In genomic region chr9:90547896-90548295, GRCh38 we compare ENCODE assay signal across 17 cellular contexts.
DNase-seq lines count a peak whose midpoint lies in the region; ATAC-seq and TF ChIP-seq lines count a peak whose summit lies in the region.
"Had no signal": no experiment of that assay in that cellular context is flagged by ENCODE, and none has a peak within 500 bp of the region (broad histone marks: within the 10 kb centered on the region; RNA-seq: fewer than 3 reads in every experiment).

No MANE protein-coding gene starts in this region.

- POLR2A ChIA-PET in MCF 10A (lab: Yijun Ruan, JAX), result interaction anchor here (0.5 kb wide), 1 partner anchor 917 kb away, joined by 4 read pairs; no protein-coding TSS in a partner anchor
- POLR2A ChIA-PET in activated CD4-positive, alpha-beta T cell treated with anti-CD3 and anti-CD28 coated beads for 36 hours (lab: Charles Lee), result no interaction called here

- DNase-seq in MCF 10A (ENCODE audit: unreplicated experiment) (peak; percentile 8), breast epithelium (ENCODE audit: low spot score in 2 of 2) (no peak), LHCN-M2 (ENCODE audit: low read depth) (peak; percentile 5), WERI-Rb-1 (no peak), trophoblast cell (peak; percentile 33 to 76), progenitor cell of endocrine pancreas (ENCODE audit: low spot score, unreplicated experiment) (no peak), colonic mucosa (no peak)
- DNase-seq in activated CD4-positive, alpha-beta T cell treated with anti-CD3 and anti-CD28 coated beads for 36 hours, result no peak
- DNase-seq: activated CD4-positive, alpha-beta T cell treated with anti-CD3 and anti-CD28 coated beads for 48 hours; AML-193; caudate nucleus; DMS153; MV-4-11; stimulated activated CD4-positive, alpha-beta T cell treated with anti-CD3 and anti-CD28 coated beads, Interleukin-12 subunit alpha, Interleukin-12 subunit beta, amount 100 ng/mL, for 4 hours had no signal

- no peak overlapping the region for H4K12ac ChIP-seq in trophoblast cell (ENCODE audit: low read depth, low read length)

- peaks cover 0 to 16% of the 10 kb centered on the region in 2 donors for H3K9me3 ChIP-seq in breast epithelium
- H3K9me3 ChIP-seq in WERI-Rb-1 (ENCODE audit: severe bottlenecking), result no peaks in the 10 kb centered on the region
- no peaks in the 10 kb centered on the region for H3K9me3 ChIP-seq in trophoblast cell (ENCODE audit: insufficient read depth, low read depth, low read length)
- H3K9me3 ChIP-seq in colonic mucosa, result no peaks in the 10 kb centered on the region
- H3K9me3 ChIP-seq: prostate gland had no signal

- no CpG with 5 or more reads among the region's 2 CpGs for WGBS in trophoblast cell (ENCODE audit: extremely low coverage, insufficient coverage, insufficient read length)

- intact Hi-C loops in MCF 10A (cut with micrococcal nuclease), result loop anchor here (5.0 kb wide), 1 partner anchor 324 kb away; no protein-coding TSS in a partner anchor
- intact Hi-C loops in breast epithelium (cut with DNase I; ENCODE audit: low total_unique reads), result no loop called here
- intact Hi-C loops in activated CD4-positive, alpha-beta T cell treated with anti-CD3 and anti-CD28 coated beads for 36 hours (cut with DNase I, micrococcal nuclease), result no loop called here
- intact Hi-C loops in colonic mucosa (cut with DNase I), result no loop called here

- H3K4me1 ChIP-seq in breast epithelium (no peaks in the 10 kb centered on the region), trophoblast cell (ENCODE audit: control insufficient read depth in 1 of 2, insufficient read depth in 2 of 2, low read length in 2 of 2) (no peaks in the 10 kb centered on the region), colonic mucosa (no peaks in the 10 kb centered on the region)
- H3K4me1 ChIP-seq: prostate gland had no signal

- H3K14ac ChIP-seq in trophoblast cell (ENCODE audit: low read length), result no peak overlapping the region

- no peak overlapping the region for H3K23ac ChIP-seq in trophoblast cell (ENCODE audit: low read length)

- no peak overlapping the region for H2BK12ac ChIP-seq in trophoblast cell (ENCODE audit: low read length)

- H3K36me3 ChIP-seq in breast epithelium (no peaks in the 10 kb centered on the region), WERI-Rb-1 (no peaks in the 10 kb centered on the region), trophoblast cell (ENCODE audit: control insufficient read depth in 1 of 2, insufficient read depth in 2 of 2, low read length in 2 of 2) (no peaks in the 10 kb centered on the region), colonic mucosa (no peaks in the 10 kb centered on the region)
- H3K36me3 ChIP-seq: prostate gland had no signal

- H3K18ac ChIP-seq in trophoblast cell (ENCODE audit: low read length), result no peak overlapping the region

- H3K36me3 Mint-ChIP-seq in MCF 10A (ENCODE audit: insufficient read depth, unreplicated experiment) (no peaks in the 10 kb centered on the region), progenitor cell of endocrine pancreas (ENCODE audit: insufficient read depth) (no peaks in the 10 kb centered on the region)
- H3K36me3 Mint-ChIP-seq in activated CD4-positive, alpha-beta T cell treated with anti-CD3 and anti-CD28 coated beads for 36 hours (ENCODE audit: low read depth), result no peaks in the 10 kb centered on the region
- H3K36me3 Mint-ChIP-seq: activated naive CD4-positive, alpha-beta T cell treated with anti-CD3 and anti-CD28 coated beads, Interleukin-2, amount 50 U/mL, for 72 hours had no signal

- CTCF ChIA-PET in MCF 10A (lab: Yijun Ruan, JAX), result interaction anchor here (0.7 kb wide), 1 partner anchor 88 kb away, joined by 4 read pairs; no protein-coding TSS in a partner anchor
- CTCF ChIA-PET in activated CD4-positive, alpha-beta T cell treated with anti-CD3 and anti-CD28 coated beads for 36 hours (lab: Charles Lee), result interaction anchor here (0.8 to 1.1 kb wide), 2 partner anchors 32 to 944 kb away, joined by 3 read pairs; no protein-coding TSS in a partner anchor

- H3K79me1 ChIP-seq in trophoblast cell (ENCODE audit: low read length), result no peaks in the 10 kb centered on the region

- H2AFZ ChIP-seq in trophoblast cell (ENCODE audit: insufficient read depth, low read length, poor library complexity), result no peak overlapping the region

- H4K8ac ChIP-seq in trophoblast cell (ENCODE audit: low read depth, low read length), result no peak overlapping the region

- no peaks in the 10 kb centered on the region for H3K79me2 ChIP-seq in trophoblast cell (ENCODE audit: control insufficient read depth, insufficient read depth, low read length, poor library complexity)

- H3K27ac ChIP-seq in breast epithelium (no peak overlapping the region), WERI-Rb-1 (no peak overlapping the region), trophoblast cell (ENCODE audit: low read depth, low read length) (no peak overlapping the region), colonic mucosa (no peak overlapping the region)
- H3K27ac ChIP-seq: prostate gland had no signal

- no peak overlapping the region for H4K91ac ChIP-seq in trophoblast cell (ENCODE audit: low read depth, low read length)

- no peak overlapping the region for H2AK5ac ChIP-seq in trophoblast cell (ENCODE audit: low read length)

- no peak overlapping the region for H3K27ac Mint-ChIP-seq in MCF 10A (ENCODE audit: low read depth, unreplicated experiment)
- H3K27ac Mint-ChIP-seq in activated CD4-positive, alpha-beta T cell treated with anti-CD3 and anti-CD28 coated beads for 36 hours, result no peak overlapping the region
- no peak overlapping the region for H3K27ac Mint-ChIP-seq in progenitor cell of endocrine pancreas
- H3K27ac Mint-ChIP-seq: activated naive CD4-positive, alpha-beta T cell treated with anti-CD3 and anti-CD28 coated beads, Interleukin-2, amount 50 U/mL, for 72 hours had no signal

- no peak overlapping the region for H3K4me2 ChIP-seq in trophoblast cell (ENCODE audit: low read length)

- H3K27me3 ChIP-seq in breast epithelium (no peaks in the 10 kb centered on the region), WERI-Rb-1 (ENCODE audit: insufficient read depth, low read depth, severe bottlenecking) (no peaks in the 10 kb centered on the region), trophoblast cell (ENCODE audit: insufficient read depth, low read length) (no peaks in the 10 kb centered on the region), colonic mucosa (no peaks in the 10 kb centered on the region)

- H3K9ac ChIP-seq in trophoblast cell (ENCODE audit: low read length) (no peak overlapping the region), colonic mucosa (ENCODE audit: low read depth in 2 of 2, low read length in 2 of 2) (no peak overlapping the region)

- no TSS peak for BruUV-seq in MCF 10A (replicated peaks; lab: Mats Ljungman, UMichigan)

- ATAC-seq in activated CD4-positive, alpha-beta T cell treated with anti-CD3 and anti-CD28 coated beads for 36 hours, result no peak
- ATAC-seq: activated naive CD4-positive, alpha-beta T cell treated with anti-CD3 and anti-CD28 coated beads, Interleukin-2, amount 50 U/mL, for 72 hours; GM12878 had no signal

- H3K4me1 Mint-ChIP-seq in MCF 10A (ENCODE audit: insufficient read depth, unreplicated experiment) (no peaks in the 10 kb centered on the region), progenitor cell of endocrine pancreas (ENCODE audit: low read depth) (no peaks in the 10 kb centered on the region)
- H3K4me1 Mint-ChIP-seq in activated CD4-positive, alpha-beta T cell treated with anti-CD3 and anti-CD28 coated beads for 36 hours, result no peaks in the 10 kb centered on the region

- H3K9me3 Mint-ChIP-seq in MCF 10A (ENCODE audit: unreplicated experiment) (no peaks in the 10 kb centered on the region), progenitor cell of endocrine pancreas (ENCODE audit: low read depth) (no peaks in the 10 kb centered on the region)
- peaks cover 12% of the 10 kb centered on the region for H3K9me3 Mint-ChIP-seq in activated CD4-positive, alpha-beta T cell treated with anti-CD3 and anti-CD28 coated beads for 36 hours (ENCODE audit: low read depth)

- H3K27me3 Mint-ChIP-seq in MCF 10A (ENCODE audit: insufficient read depth, unreplicated experiment) (peaks cover 55% of the 10 kb centered on the region), progenitor cell of endocrine pancreas (no peaks in the 10 kb centered on the region)
- H3K27me3 Mint-ChIP-seq in activated CD4-positive, alpha-beta T cell treated with anti-CD3 and anti-CD28 coated beads for 36 hours, result peaks cover 5% of the 10 kb centered on the region

- no peak for TF ChIP-seq POLR2A in breast epithelium (IDR thresholded peaks at IDR 0.05)

- H2BK5ac ChIP-seq in trophoblast cell (ENCODE audit: low read depth, low read length, poor library complexity), result no peak overlapping the region

- no peak overlapping the region for H2BK120ac ChIP-seq in trophoblast cell (ENCODE audit: insufficient read depth, low read length, poor library complexity)

- TF ChIP-seq CTCF in MCF 10A (IDR thresholded peaks at IDR 0.05; ENCODE audit: unreplicated experiment) (no peak), breast epithelium (IDR thresholded peaks at IDR 0.05) (no peak), WERI-Rb-1 (IDR thresholded peaks at IDR 0.05; ENCODE audit: low read depth, low read length) (peak; percentile 51), progenitor cell of endocrine pancreas (IDR thresholded peaks at IDR 0.05; ENCODE audit: unreplicated experiment) (no peak), colonic mucosa (IDR thresholded peaks at IDR 0.05) (no peak)

- H3K4ac ChIP-seq in trophoblast cell (ENCODE audit: low read depth, low read length), result no peak overlapping the region

- no peak overlapping the region for H3K4me3 ChIP-seq in breast epithelium
- no peak overlapping the region for H3K4me3 ChIP-seq in WERI-Rb-1 (ENCODE audit: low read depth, low read length)
- H3K4me3 ChIP-seq in trophoblast cell (ENCODE audit: low read depth, low read length), result no peak overlapping the region
- H3K4me3 ChIP-seq in colonic mucosa, result no peak overlapping the region
- H3K4me3 ChIP-seq: GM12878, prostate gland had no signal

- H3K4me3 Mint-ChIP-seq in MCF 10A (ENCODE audit: unreplicated experiment) (no peak overlapping the region), progenitor cell of endocrine pancreas (ENCODE audit: low read depth) (no peak overlapping the region)
- H3K4me3 Mint-ChIP-seq in activated CD4-positive, alpha-beta T cell treated with anti-CD3 and anti-CD28 coated beads for 36 hours, result no peak overlapping the region

Comparison
In these comparisons a context has a peak if more than half of its experiments do, and no peak if none do; other contexts are left out.
1. DNase-seq: peak in MCF 10A (single experiment), LHCN-M2 (single experiment) and trophoblast cell (2 of 2); none in breast epithelium (0 of 2), WERI-Rb-1 (single experiment), activated CD4-positive, alpha-beta T cell treated with anti-CD3 and anti-CD28 coated beads for 36 hours (single experiment), progenitor cell of endocrine pancreas (single experiment) and colonic mucosa (single experiment).